Comparison of ENCODE assay signal across 7 cellular contexts in genomic region chr15:85792872-85793621, GRCh38. TPM values are rescaled to one million over a fixed set of nuclear protein-coding genes. Genes with fewer than 3 reads are reported as not detected.
A peak's percentile ranks its signal among the peaks of the same experiment; 100 is the strongest.
DNase-seq lines count a peak whose midpoint lies in the region; ATAC-seq and TF ChIP-seq lines count a peak whose summit lies in the region.

No MANE protein-coding gene starts in this region.

- H3K4me3 ChIP-seq in LNCaP clone FGC (ENCODE audit: low read depth, low read length) (peak overlapping the region; percentile 81), thoracic aorta (peak overlapping the region; percentile 98)

- peak overlapping the region; percentile 80 for H3K27ac Mint-ChIP-seq in activated naive CD8-positive, alpha-beta T cell treated with anti-CD3 and anti-CD28 coated beads, Interleukin-2, amount 10 ng/mL, durations not matched to agents 7 days and 5 days
- H3K27ac Mint-ChIP-seq in memory B cell = peak overlapping the region; percentile 60

- no peak for DNase-seq in LNCaP clone FGC (ENCODE audit: low read depth)
- no peak for DNase-seq in activated naive CD8-positive, alpha-beta T cell treated with anti-CD3 and anti-CD28 coated beads, Interleukin-2, amount 10 ng/mL, durations not matched to agents 7 days and 5 days
- no peak for DNase-seq in memory B cell (ENCODE audit: low spot score in 2 of 2)
- DNase-seq in thoracic aorta (ENCODE audit: low spot score) = no peak
- no peak for DNase-seq in NCI-H2196 (lab: John Stamatoyannopoulos, UW; ENCODE audit: unreplicated experiment)

- no peaks in the 10 kb centered on the region for H3K9me3 ChIP-seq in thoracic aorta

- peaks cover 27% of the 10 kb centered on the region for H3K4me1 Mint-ChIP-seq in activated naive CD8-positive, alpha-beta T cell treated with anti-CD3 and anti-CD28 coated beads, Interleukin-2, amount 10 ng/mL, durations not matched to agents 7 days and 5 days
- peaks cover 20% of the 10 kb centered on the region for H3K4me1 Mint-ChIP-seq in memory B cell

- POLR2A ChIA-PET in activated naive CD8-positive, alpha-beta T cell treated with anti-CD3 and anti-CD28 coated beads, Interleukin-2, amount 10 ng/mL, durations not matched to agents 7 days and 5 days (lab: Charles Lee) = interaction anchor here (0.6 to 2.5 kb wide), 3 partner anchors 7 to 249 kb away, joined by 3 to 17 read pairs (median 4); no protein-coding TSS in a partner anchor

- peaks cover 7% of the 10 kb centered on the region for H3K36me3 Mint-ChIP-seq in activated naive CD8-positive, alpha-beta T cell treated with anti-CD3 and anti-CD28 coated beads, Interleukin-2, amount 10 ng/mL, durations not matched to agents 7 days and 5 days
- H3K36me3 Mint-ChIP-seq in memory B cell = no peaks in the 10 kb centered on the region

- H3K27me3 ChIP-seq in thoracic aorta (replicated peaks; ENCODE audit: insufficient read depth) = no peaks in the 10 kb centered on the region

- no peaks in the 10 kb centered on the region for H3K36me3 ChIP-seq in thoracic aorta

- peaks cover 4% of the 10 kb centered on the region for H3K27me3 Mint-ChIP-seq in activated naive CD8-positive, alpha-beta T cell treated with anti-CD3 and anti-CD28 coated beads, Interleukin-2, amount 10 ng/mL, durations not matched to agents 7 days and 5 days
- H3K27me3 Mint-ChIP-seq in memory B cell = no peaks in the 10 kb centered on the region

- no peak overlapping the region for H3K27ac ChIP-seq in thoracic aorta

- peak overlapping the region; percentile 94 for H3K4me3 Mint-ChIP-seq in activated naive CD8-positive, alpha-beta T cell treated with anti-CD3 and anti-CD28 coated beads, Interleukin-2, amount 10 ng/mL, durations not matched to agents 7 days and 5 days
- H3K4me3 Mint-ChIP-seq in memory B cell = peak overlapping the region; percentile 89

- no peaks in the 10 kb centered on the region for H3K9me3 Mint-ChIP-seq in activated naive CD8-positive, alpha-beta T cell treated with anti-CD3 and anti-CD28 coated beads, Interleukin-2, amount 10 ng/mL, durations not matched to agents 7 days and 5 days
- H3K9me3 Mint-ChIP-seq in memory B cell = no peaks in the 10 kb centered on the region

- ATAC-seq in activated naive CD8-positive, alpha-beta T cell treated with anti-CD3 and anti-CD28 coated beads, Interleukin-2, amount 10 ng/mL, durations not matched to agents 7 days and 5 days (ENCODE audit: low read depth) = no peak
- no peak for ATAC-seq in memory B cell (ENCODE audit: low read depth)
- ATAC-seq in thoracic aorta (ENCODE audit: insufficient number of reproducible peaks, low FRiP score, low read depth) = no peak
- no peak for ATAC-seq in GM18867 (IDR thresholded peaks at IDR 0.05; ENCODE audit: unreplicated experiment)
- ATAC-seq in GM18873 (IDR thresholded peaks at IDR 0.05; ENCODE audit: low FRiP score, unreplicated experiment) = no peak

- peaks cover 8 to 27% of the 10 kb centered on the region in 2 donors for H3K4me1 ChIP-seq in thoracic aorta (ENCODE audit: control insufficient read depth in 1 of 2, low read depth in 2 of 2)

- TF ChIP-seq CTCF in LNCaP clone FGC (IDR thresholded peaks at IDR 0.05; ENCODE audit: control insufficient read depth, extremely low read depth, insufficient read depth) (no peak), thoracic aorta (IDR thresholded peaks at IDR 0.05) (no peak)

RNA-seq across cellular contexts. Expression of gene KLHL25, which starts 1.7 kb away (rescaled TPM):
- total RNA-seq in activated naive CD8-positive, alpha-beta T cell treated with anti-CD3 and anti-CD28 coated beads, Interleukin-2, amount 10 ng/mL, durations not matched to agents 7 days and 5 days = 1 to 10 TPM; 6.9 to 7.1 TPM
- 10 to 100 TPM; 15.0 to 18.1 TPM for total RNA-seq in thoracic aorta
